In genomic region chr2:180882959-180883358, GRCh38 we compare ENCODE assay signal across 21 cellular contexts.
"Had no signal": no experiment of that assay in that cellular context is flagged by ENCODE, and none has a peak within 500 bp of the region (broad histone marks: within the 10 kb centered on the region; RNA-seq: fewer than 3 reads in every experiment).

No MANE protein-coding gene starts in this region.

- ATAC-seq: HepG2 had no signal

- H3K4me3 Mint-ChIP-seq: IgD-negative memory B cell had no signal

- FAIRE-seq: HepG2, RCC 7860 had no signal

- H3K27ac ChIP-seq: SJSA1, SK-N-MC had no signal

- H3K9me3 ChIP-seq: SJSA1 had no signal

- H3K27me3 ChIP-seq: SJSA1 had no signal

- H3K4me1 ChIP-seq: SJSA1 had no signal

- DNase-seq: KBM-7, NCI-H1092, NCI-H1105 treated with DMSO at 0.1 percent for 48 hours, NCI-H1417 treated with DMSO at 0.1 percent for 48 hours, NCI-H146, NCI-H1694 treated with DMSO at 0.1 percent for 48 hours, NCI-H1930, NCI-H2081, NCI-H2107, NCI-H2227 treated with DMSO at 0.1 percent for 48 hours, NCI-H524, NCI-H526 treated with DMSO at 0.1 percent for 48 hours, NCI-H774, Right ventricle myocardium superior, RPMI8226, SIG-M5 had no signal

- H3K4me3 ChIP-seq: SJSA1, SK-N-MC had no signal

- H3K36me3 ChIP-seq: SJSA1 had no signal

- H3K36me3 Mint-ChIP-seq: IgD-negative memory B cell had no signal

- H3K4me1 Mint-ChIP-seq: IgD-negative memory B cell had no signal

- H3K27me3 Mint-ChIP-seq: IgD-negative memory B cell had no signal
